Comparison of ENCODE assay signal across 5 cellular contexts in the genomic region with DNA sequence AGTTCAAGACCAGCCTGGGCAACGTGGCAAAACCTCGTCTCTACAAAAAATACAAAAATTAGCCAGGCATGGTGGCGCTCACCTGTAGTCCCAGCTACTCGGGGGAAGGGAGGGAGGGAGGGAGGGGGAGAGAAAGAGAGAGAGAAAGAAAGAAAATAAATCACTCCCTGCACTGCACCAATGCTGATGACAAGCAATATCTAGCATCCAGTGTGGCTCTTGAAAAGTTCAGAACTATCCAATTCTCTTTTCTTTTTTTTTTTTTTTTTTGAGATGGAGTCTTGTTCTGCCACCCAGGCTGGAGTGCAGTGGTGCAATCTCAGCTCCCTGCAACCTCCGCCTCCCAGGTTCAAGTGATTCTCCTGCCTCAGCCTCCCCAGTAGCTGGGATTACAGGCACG. TPM values are rescaled to one million over a fixed set of nuclear protein-coding genes. Genes with fewer than 3 reads are reported as not detected.
A peak's percentile ranks its signal among the peaks of the same experiment; 100 is the strongest.
DNase-seq lines count a peak whose midpoint lies in the region; ATAC-seq, FAIRE-seq and TF ChIP-seq lines count a peak whose summit lies in the region.
"Not testable (repeated sequence)": the region's sequence is repeated elsewhere in the genome, so short reads cannot be mapped to it uniquely, and the experiment has no call there.

No MANE protein-coding gene starts in this region.

- in situ Hi-C loops in K562 (cut with MboI); HepG2 (cut with HindIII; ENCODE audit: extremely low pct_ligation_motif_present, low pct_unique_long_range_greater_than_20kb): not testable (repeated sequence)

- not testable (repeated sequence) for H3K36me3 ChIP-seq in DOHH2 (ENCODE audit: control insufficient read depth, low read length); OCI-LY7 (ENCODE audit: insufficient read depth, low read length); K562 (ENCODE audit: control insufficient read depth, insufficient read depth, low read length); HepG2 (replicated peaks in 1 of 2; ENCODE audit: control insufficient read depth in 1 of 2, insufficient read depth in 2 of 2, low read length in 2 of 2)

- TF ChIP-seq CTCF in DOHH2 (IDR thresholded peaks at IDR 0.05; ENCODE audit: low read depth, low read length, poor library complexity, severe bottlenecking); OCI-LY7 (conservative IDR thresholded peaks at IDR 0.05; ENCODE audit: low read length); K562 (IDR thresholded peaks at IDR 0.05 in 2 of 3, conservative IDR thresholded peaks at IDR 0.05 in 1 of 3; ENCODE audit: insufficient read depth in 2 of 3, low read depth in 1 of 3, low read length in 3 of 3); HepG2 (CRISPR knock-in tag; IDR thresholded peaks at IDR 0.05): not testable (repeated sequence)

- not testable (repeated sequence) for FAIRE-seq in K562 (lab: Jason Lieb, UNC); HepG2 (lab: Jason Lieb, UNC)

- peaks cover 35% of the 10 kb centered on the region for H3K27me3 ChIP-seq in DOHH2 (ENCODE audit: control insufficient read depth, low read length)
- not testable (repeated sequence) for H3K27me3 ChIP-seq in K562 (ENCODE audit: control insufficient read depth in 2 of 2, insufficient read depth in 2 of 2, low read length in 2 of 2); HepG2 (ENCODE audit: control insufficient read depth in 1 of 2, insufficient read depth in 2 of 2, low read length in 2 of 2)

- H3K4me3 ChIP-seq in DOHH2 (ENCODE audit: low read length); OCI-LY7 (ENCODE audit: low read depth, low read length, poor library complexity, severe bottlenecking); K562; HepG2 (replicated peaks in 1 of 3; ENCODE audit: insufficient read depth in 1 of 3, low read depth in 2 of 3, low read length in 3 of 3): not testable (repeated sequence)

- TF ChIP-seq RAD21 in K562 (CRISPR knock-in tag; conservative IDR thresholded peaks at IDR 0.05 in 1 of 2, IDR thresholded peaks at IDR 0.05 in 1 of 2); HepG2 (CRISPR knock-in tag; IDR thresholded peaks at IDR 0.05): not testable (repeated sequence)

- TF ChIP-seq POLR2A in K562 (conservative IDR thresholded peaks at IDR 0.05); HepG2 (IDR thresholded peaks at IDR 0.05; ENCODE audit: insufficient read depth in 1 of 2, low read depth in 2 of 2, low read length in 2 of 2): not testable (repeated sequence)

- H3K9me1 ChIP-seq in K562 (ENCODE audit: control insufficient read depth, insufficient read depth, low read length) = not testable (repeated sequence)

- H3K79me2 ChIP-seq in DOHH2 (ENCODE audit: control insufficient read depth, low read length); OCI-LY7 (ENCODE audit: insufficient read depth, low read depth, low read length); K562 (ENCODE audit: control insufficient read depth, insufficient read depth, low read length); HepG2 (ENCODE audit: insufficient read depth, low read length): not testable (repeated sequence)

- BruUV-seq in OCI-LY7 (replicated peaks; lab: Mats Ljungman, UMichigan); K562 (replicated peaks; lab: Mats Ljungman, UMichigan); HepG2 (replicated peaks; lab: Mats Ljungman, UMichigan): not testable (repeated sequence)

- not testable (repeated sequence) for ATAC-seq in K562, HepG2

- H3K4me1 ChIP-seq in DOHH2 (ENCODE audit: control insufficient read depth, low read length) (peaks cover 66% of the 10 kb centered on the region), OCI-LY7 (ENCODE audit: insufficient read depth, low read length, poor library complexity, severe bottlenecking) (peaks cover 98% of the 10 kb centered on the region), HepG2 (ENCODE audit: insufficient read depth, low read length) (peaks cover 38% of the 10 kb centered on the region)
- not testable (repeated sequence) for H3K4me1 ChIP-seq in K562 (replicated peaks in 1 of 2; ENCODE audit: control insufficient read depth in 2 of 2, insufficient read depth in 2 of 2, low read length in 2 of 2)

- TF ChIP-seq EP300 in K562 (IDR thresholded peaks at IDR 0.05; ENCODE audit: low read length); HepG2 (IDR thresholded peaks at IDR 0.05; ENCODE audit: low read depth in 2 of 2, low read length in 2 of 2); HepG2 (CRISPR knock-in tag; IDR thresholded peaks at IDR 0.05; ENCODE audit: borderline replicate concordance): not testable (repeated sequence)

- not testable (repeated sequence) for H3K9me3 ChIP-seq in DOHH2 (ENCODE audit: control insufficient read depth, insufficient read depth, low read length); OCI-LY7 (ENCODE audit: low read length); K562 (replicated peaks; ENCODE audit: control insufficient read depth, insufficient read depth, low read depth, low read length); HepG2 (ENCODE audit: low read length)

- not testable (repeated sequence) for H3K9me2 ChIP-seq in DOHH2 (replicated peaks; ENCODE audit: control insufficient read depth, low read length); OCI-LY7 (ENCODE audit: insufficient read depth, low read length)

- H4K20me1 ChIP-seq in DOHH2 (ENCODE audit: control insufficient read depth, insufficient read depth, low read depth, low read length); OCI-LY7 (ENCODE audit: insufficient read depth, low read length); K562 (replicated peaks; ENCODE audit: control insufficient read depth, insufficient read depth, low read length); HepG2 (ENCODE audit: insufficient read depth, low read length): not testable (repeated sequence)

- WGBS in K562 (ENCODE audit: insufficient coverage, low coverage, missing lambda C conversion rate) = 76% methylated on average over 4 of the region's 6 CpGs
- WGBS in HepG2 (ENCODE audit: low lambda C conversion rate) = 86% methylated on average over 6 of the region's 6 CpGs

- 0 out of 2 replicates have a peak, but pooled peaks cover 15% of the 10 kb centered on the region for H3F3A ChIP-seq in DOHH2 (ENCODE audit: control insufficient read depth, insufficient read depth)

- H3K27ac ChIP-seq in DOHH2 (ENCODE audit: low read depth, low read length); K562 (ENCODE audit: extremely low read depth, low read depth, low read length); HepG2 (ENCODE audit: extremely low read length, insufficient read depth, low read length): not testable (repeated sequence)
- H3K27ac ChIP-seq in OCI-LY7 (ENCODE audit: low read depth, low read length, poor library complexity, severe bottlenecking) = peak overlapping the region; percentile 92

- CTCF ChIA-PET in OCI-LY7 (lab: Charles Lee; ENCODE audit: unreplicated experiment) = interaction anchor here (0.6 to 1.0 kb wide), 2 partner anchors 48 to 211 kb away, joined by 3 to 5 read pairs; no protein-coding TSS in a partner anchor
- CTCF ChIA-PET in K562 (lab: Yijun Ruan, JAX; ENCODE audit: low intra/inter-chr PET ratio); HepG2 (lab: Yijun Ruan, JAX; ENCODE audit: low intra/inter-chr PET ratio, low total read pairs): not testable (repeated sequence)

- not testable (repeated sequence) for H3K9ac ChIP-seq in K562 (ENCODE audit: insufficient read depth in 1 of 2, low read depth in 2 of 2, low read length in 2 of 2); HepG2 (ENCODE audit: insufficient read depth, low read depth, low read length)

- DNase-seq in OCI-LY7 (ENCODE audit: low spot score); K562 (ENCODE audit: extremely low read depth in 1 of 4, low spot score in 3 of 4); HepG2 (ENCODE audit: low spot score): not testable (repeated sequence)
- DNase-seq in posterior vena cava (ENCODE audit: low spot score) = peak; percentile 2

- POLR2A ChIA-PET in OCI-LY7 (lab: Charles Lee) = interaction anchor here (0.7 kb wide), 1 partner anchor 49 kb away, joined by 3 read pairs; no protein-coding TSS in a partner anchor
- POLR2A ChIA-PET in K562 (lab: Yijun Ruan, JAX); HepG2 (lab: Yijun Ruan, JAX): not testable (repeated sequence)

- H2AFZ ChIP-seq in OCI-LY7 (ENCODE audit: low read length); K562 (ENCODE audit: low read depth, low read length); HepG2 (ENCODE audit: low read length): not testable (repeated sequence)

- intact Hi-C loops in OCI-LY7 (cut with micrococcal nuclease; ENCODE audit: unreplicated experiment); K562 (cut with micrococcal nuclease); HepG2 (cut with micrococcal nuclease; ENCODE audit: unreplicated experiment); posterior vena cava (cut with DNase I): not testable (repeated sequence)

- H3K4me2 ChIP-seq in DOHH2 (ENCODE audit: low read length) (peak overlapping the region; percentile 62; the same call in 1 of the 2 replicates), OCI-LY7 (ENCODE audit: low read length) (0 out of 2 replicates have a peak overlapping the region, but pooled peaks have one; percentile 49)
- not testable (repeated sequence) for H3K4me2 ChIP-seq in K562 (ENCODE audit: insufficient read depth, low read length); HepG2 (ENCODE audit: low read depth, low read length)

RNA-seq across cellular contexts. Expression of gene HIP1, which starts 45.1 kb away (rescaled TPM):
- 15.0 and 15.8 TPM in 2 replicates for total RNA-seq in OCI-LY7 (2014; rRNA removed; shearing (Covaris generic))
- total RNA-seq in OCI-LY7 (2022) (27.8 and 30.5 TPM in 2 replicates), K562 (2014; rRNA removed) (5.8 and 9.1 TPM in 2 replicates), K562 (2014; rRNA removed; fragmentation: Illumina TruSeq; extraction: Trizol) (7.7 and 8.3 TPM in 2 replicates), K562 (2015; rRNA removed; fragmentation: Illumina TruSeq; extraction: Trizol) (9.5 and 10.4 TPM in 2 replicates), K562 (2021) (13.7 and 14.3 TPM in 2 replicates), HepG2 (2016; rRNA removed; fragmentation: Illumina TruSeq; extraction: Trizol) (4.5 and 8.6 TPM in 2 replicates), posterior vena cava (10 to 100 TPM; 27.0 to 29.2 TPM)
- 47.3 and 47.4 TPM in 2 replicates for total RNA-seq in K562 (2011; cell fraction: chromatin; rRNA removed; ENCODE audit: low replicate concordance)
- 26.8 and 28.3 TPM in 2 replicates for total RNA-seq in K562 (2011; cell fraction: nucleolus; rRNA removed)
- 37.8 and 39.5 TPM in 2 replicates for total RNA-seq in K562 (2011; cell fraction: nucleoplasm; rRNA removed)
- polyA plus RNA-seq in K562 (2011; rRNA removed) (8.5 and 12.3 TPM in 2 replicates), K562 (2014; fragmentation: Illumina TruSeq; extraction: Trizol) (11.8 and 12.1 TPM in 2 replicates), K562 (2014; fragmentation: Nextera tagmentation; extraction: Ambion mirVana) (1 to 10 TPM; 2.4 to 2.6 TPM), K562 (2014; rRNA removed) (8.4 and 9.5 TPM in 2 replicates), HepG2 (2011; rRNA removed) (6.2 TPM in 2 replicates)
- polyA plus RNA-seq in K562 (2011; cell fraction: cytosol; rRNA removed) = 10.5 and 17.5 TPM in 2 replicates
- 5.7 and 6.4 TPM in 2 replicates for polyA plus RNA-seq in K562 (2011; cell fraction: nucleus; rRNA removed)
- 9.7 and 26.7 TPM in 2 replicates for polyA plus RNA-seq in K562 (2012)
- 15.6 and 28.2 TPM in 2 replicates for polyA minus RNA-seq in K562 (2011; rRNA and poly(A)+ RNA removed)
- 11.2 and 13.2 TPM in 2 replicates for polyA minus RNA-seq in K562 (2011; cell fraction: cytosol; rRNA and poly(A)+ RNA removed)
- 3.8 and 5.5 TPM in 2 replicates for polyA minus RNA-seq in K562 (2011; cell fraction: nucleus; rRNA and poly(A)+ RNA removed)
- total RNA-seq in HepG2 (2016; cell fraction: cytosol; rRNA removed; fragmentation: Illumina TruSeq; extraction: Trizol; ENCODE audit: low read depth) = 1.3 TPM in 2 replicates
- 4.2 and 4.3 TPM in 2 replicates for total RNA-seq in HepG2 (2016; cell fraction: insoluble cytoplasmic fraction; rRNA removed; fragmentation: Illumina TruSeq; extraction: Trizol)
- 1.5 and 2.5 TPM in 2 replicates for total RNA-seq in HepG2 (2016; cell fraction: membrane; rRNA removed; fragmentation: Illumina TruSeq; extraction: Trizol)
- total RNA-seq in HepG2 (2016; cell fraction: nucleus; rRNA removed; fragmentation: Illumina TruSeq; extraction: Trizol) = 4.3 and 7.1 TPM in 2 replicates
- polyA plus RNA-seq in HepG2 (2011; cell fraction: cytosol; rRNA removed) = 4.0 and 5.3 TPM in 2 replicates
- 5.9 and 7.6 TPM in 2 replicates for polyA plus RNA-seq in HepG2 (2011; cell fraction: nucleus; rRNA removed)
- 3.9 and 4.2 TPM in 2 replicates for polyA plus RNA-seq in HepG2 (2012)
- polyA plus RNA-seq in HepG2 (2016; cell fraction: cytosol; fragmentation: Illumina TruSeq; extraction: Trizol; ENCODE audit: low read depth) = 1.1 and 1.5 TPM in 2 replicates
- polyA plus RNA-seq in HepG2 (2016; cell fraction: insoluble cytoplasmic fraction; fragmentation: Illumina TruSeq; extraction: Trizol; ENCODE audit: low read depth) = 3.4 and 4.0 TPM in 2 replicates
- polyA plus RNA-seq in HepG2 (2016; cell fraction: membrane; fragmentation: Illumina TruSeq; extraction: Trizol; ENCODE audit: low read depth) = 1.0 and 1.9 TPM in 2 replicates
- 5.3 and 6.5 TPM in 2 replicates for polyA plus RNA-seq in HepG2 (2016; cell fraction: nucleus; fragmentation: Illumina TruSeq; extraction: Trizol; ENCODE audit: insufficient read depth, low read depth)
- polyA minus RNA-seq in HepG2 (2011; rRNA and poly(A)+ RNA removed; ENCODE audit: low replicate concordance) = 20.5 and 48.7 TPM in 2 replicates
- 5.5 and 6.4 TPM in 2 replicates for polyA minus RNA-seq in HepG2 (2011; cell fraction: cytosol; rRNA and poly(A)+ RNA removed)
- 11.1 and 11.6 TPM in 2 replicates for polyA minus RNA-seq in HepG2 (2011; cell fraction: nucleus; rRNA and poly(A)+ RNA removed)
